In the genomic region with DNA sequence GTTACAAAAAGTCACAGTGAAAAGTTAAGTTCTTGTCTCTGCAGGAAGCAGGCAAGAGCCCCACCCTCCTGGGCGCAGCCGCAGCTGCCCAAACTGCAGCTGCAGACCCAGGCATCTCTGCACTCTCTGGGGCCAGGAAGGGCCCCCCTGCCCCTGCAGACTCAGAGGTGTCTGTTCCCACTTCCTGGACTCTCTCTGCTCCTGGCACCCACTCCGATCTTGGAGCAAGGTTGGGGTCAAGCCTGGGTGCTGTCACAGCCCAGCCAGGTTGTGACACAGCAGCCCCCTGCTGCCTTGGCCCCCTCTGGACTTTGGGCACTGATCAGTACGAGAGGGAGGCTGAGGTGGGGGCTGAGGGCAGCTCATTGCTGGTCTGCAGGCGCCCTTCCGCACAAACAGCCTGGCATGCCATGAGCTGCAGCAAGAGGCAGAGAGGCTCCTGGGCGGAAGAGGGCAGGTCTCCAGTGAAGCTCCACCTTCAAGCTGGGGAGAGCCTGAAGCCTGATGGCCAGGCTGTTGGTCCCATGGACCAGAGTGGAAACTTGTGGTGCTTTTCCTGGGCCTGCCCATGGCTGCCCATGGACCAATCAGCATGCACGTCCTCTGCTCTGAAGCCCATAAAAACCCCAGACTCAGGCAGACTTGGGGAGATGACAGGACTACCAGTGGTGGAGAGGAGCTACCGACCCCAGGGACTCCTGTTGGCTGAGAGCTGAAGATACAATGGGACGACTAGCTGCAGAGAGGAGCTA, we compare ENCODE assay signal across 1 cellular context.
TF ChIP-seq lines count a peak whose summit lies in the region.

No MANE protein-coding gene starts in this region.

TF ChIP-seq in HepG2, 621 proteins besides CTCF, POLR2A, EP300 and RAD21 (continued from another document and continues in another):
- TF ChIP-seq, protein P1, sequence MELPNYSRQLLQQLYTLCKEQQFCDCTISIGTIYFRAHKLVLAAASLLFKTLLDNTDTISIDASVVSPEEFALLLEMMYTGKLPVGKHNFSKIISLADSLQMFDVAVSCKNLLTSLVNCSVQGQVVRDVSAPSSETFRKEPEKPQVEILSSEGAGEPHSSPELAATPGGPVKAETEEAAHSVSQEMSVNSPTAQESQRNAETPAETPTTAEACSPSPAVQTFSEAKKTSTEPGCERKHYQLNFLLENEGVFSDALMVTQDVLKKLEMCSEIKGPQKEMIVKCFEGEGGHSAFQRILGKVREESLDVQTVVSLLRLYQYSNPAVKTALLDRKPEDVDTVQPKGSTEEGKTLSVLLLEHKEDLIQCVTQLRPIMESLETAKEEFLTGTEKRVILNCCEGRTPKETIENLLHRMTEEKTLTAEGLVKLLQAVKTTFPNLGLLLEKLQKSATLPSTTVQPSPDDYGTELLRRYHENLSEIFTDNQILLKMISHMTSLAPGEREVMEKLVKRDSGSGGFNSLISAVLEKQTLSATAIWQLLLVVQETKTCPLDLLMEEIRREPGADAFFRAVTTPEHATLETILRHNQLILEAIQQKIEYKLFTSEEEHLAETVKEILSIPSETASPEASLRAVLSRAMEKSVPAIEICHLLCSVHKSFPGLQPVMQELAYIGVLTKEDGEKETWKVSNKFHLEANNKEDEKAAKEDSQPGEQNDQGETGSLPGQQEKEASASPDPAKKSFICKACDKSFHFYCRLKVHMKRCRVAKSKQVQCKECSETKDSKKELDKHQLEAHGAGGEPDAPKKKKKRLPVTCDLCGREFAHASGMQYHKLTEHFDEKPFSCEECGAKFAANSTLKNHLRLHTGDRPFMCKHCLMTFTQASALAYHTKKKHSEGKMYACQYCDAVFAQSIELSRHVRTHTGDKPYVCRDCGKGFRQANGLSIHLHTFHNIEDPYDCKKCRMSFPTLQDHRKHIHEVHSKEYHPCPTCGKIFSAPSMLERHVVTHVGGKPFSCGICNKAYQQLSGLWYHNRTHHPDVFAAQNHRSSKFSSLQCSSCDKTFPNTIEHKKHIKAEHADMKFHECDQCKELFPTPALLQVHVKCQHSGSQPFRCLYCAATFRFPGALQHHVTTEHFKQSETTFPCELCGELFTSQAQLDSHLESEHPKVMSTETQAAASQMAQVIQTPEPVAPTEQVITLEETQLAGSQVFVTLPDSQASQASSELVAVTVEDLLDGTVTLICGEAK (IDR thresholded peaks at IDR 0.05) = no peak
- TF ChIP-seq, protein P1 (CRISPR knock-in tag; IDR thresholded peaks at IDR 0.05) = peak; percentile 65
- TF ChIP-seq ZSCAN31 (CRISPR knock-in tag; IDR thresholded peaks at IDR 0.05; ENCODE audit: low read depth) (0 out of 2 replicates have a peak, but pooled peaks have one; percentile 41), CREB1 (IDR thresholded peaks at IDR 0.05) (no peak), CREB1 (CRISPR knock-in tag; IDR thresholded peaks at IDR 0.05) (no peak), MAF1 (CRISPR knock-in tag; IDR thresholded peaks at IDR 0.05; ENCODE audit: borderline replicate concordance) (no peak), XBP1 (CRISPR knock-in tag; IDR thresholded peaks at IDR 0.05) (no peak), SRSF1 (optimal IDR thresholded peaks at IDR 0.05; ENCODE audit: low read depth, low read length) (no peak), ZNF34 (CRISPR knock-in tag; IDR thresholded peaks at IDR 0.05; ENCODE audit: borderline replicate concordance) (no peak), ZKSCAN8 (CRISPR knock-in tag; IDR thresholded peaks at IDR 0.05; ENCODE audit: borderline replicate concordance) (peak; percentile 39; the same call in 1 of the 2 replicates), SMAD9 (CRISPR knock-in tag; IDR thresholded peaks at IDR 0.05) (no peak), SRSF4 (IDR thresholded peaks at IDR 0.05; ENCODE audit: low read depth, low read length, poor library complexity, severe bottlenecking) (no peak), GATA4 (IDR thresholded peaks at IDR 0.05; ENCODE audit: borderline replicate concordance, low read depth) (no peak), CBX2 (IDR thresholded peaks at IDR 0.05; ENCODE audit: low read depth, low read length) (no peak), CBX2 (CRISPR knock-in tag; IDR thresholded peaks at IDR 0.05; ENCODE audit: low read depth) (no peak), GTF3A (CRISPR knock-in tag; conservative IDR thresholded peaks at IDR 0.05) (0 out of 2 replicates have a peak, but pooled peaks have one; percentile 43), MIER2 (CRISPR knock-in tag; IDR thresholded peaks at IDR 0.05) (peak; percentile 42; the same call in 1 of the 2 replicates), ZFP62 (CRISPR knock-in tag; IDR thresholded peaks at IDR 0.05) (no peak), KLF6 (CRISPR knock-in tag; IDR thresholded peaks at IDR 0.05) (no peak), NR2F6 (IDR thresholded peaks at IDR 0.05) (peak; percentile 65), NR2F6 (CRISPR knock-in tag; IDR thresholded peaks at IDR 0.05) (peak; percentile 74), WIZ (CRISPR knock-in tag; IDR thresholded peaks at IDR 0.05) (no peak), PCBP2 (optimal IDR thresholded peaks at IDR 0.05; ENCODE audit: low read depth, low read length, poor library complexity, severe bottlenecking) (no peak), ARNTL (CRISPR knock-in tag; IDR thresholded peaks at IDR 0.05) (no peak), ESRRA (CRISPR knock-in tag; IDR thresholded peaks at IDR 0.05; ENCODE audit: low read depth) (no peak; the same call in 1 of the 2 replicates)
- TF ChIP-seq, protein P2, sequence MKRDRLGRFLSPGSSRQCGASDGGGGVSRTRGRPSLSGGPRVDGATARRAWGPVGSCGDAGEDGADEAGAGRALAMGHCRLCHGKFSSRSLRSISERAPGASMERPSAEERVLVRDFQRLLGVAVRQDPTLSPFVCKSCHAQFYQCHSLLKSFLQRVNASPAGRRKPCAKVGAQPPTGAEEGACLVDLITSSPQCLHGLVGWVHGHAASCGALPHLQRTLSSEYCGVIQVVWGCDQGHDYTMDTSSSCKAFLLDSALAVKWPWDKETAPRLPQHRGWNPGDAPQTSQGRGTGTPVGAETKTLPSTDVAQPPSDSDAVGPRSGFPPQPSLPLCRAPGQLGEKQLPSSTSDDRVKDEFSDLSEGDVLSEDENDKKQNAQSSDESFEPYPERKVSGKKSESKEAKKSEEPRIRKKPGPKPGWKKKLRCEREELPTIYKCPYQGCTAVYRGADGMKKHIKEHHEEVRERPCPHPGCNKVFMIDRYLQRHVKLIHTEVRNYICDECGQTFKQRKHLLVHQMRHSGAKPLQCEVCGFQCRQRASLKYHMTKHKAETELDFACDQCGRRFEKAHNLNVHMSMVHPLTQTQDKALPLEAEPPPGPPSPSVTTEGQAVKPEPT (CRISPR knock-in tag; IDR thresholded peaks at IDR 0.05; ENCODE audit: low read depth) = 0 out of 2 replicates have a peak, but pooled peaks have one; percentile 65
- TF ChIP-seq, protein P3, sequence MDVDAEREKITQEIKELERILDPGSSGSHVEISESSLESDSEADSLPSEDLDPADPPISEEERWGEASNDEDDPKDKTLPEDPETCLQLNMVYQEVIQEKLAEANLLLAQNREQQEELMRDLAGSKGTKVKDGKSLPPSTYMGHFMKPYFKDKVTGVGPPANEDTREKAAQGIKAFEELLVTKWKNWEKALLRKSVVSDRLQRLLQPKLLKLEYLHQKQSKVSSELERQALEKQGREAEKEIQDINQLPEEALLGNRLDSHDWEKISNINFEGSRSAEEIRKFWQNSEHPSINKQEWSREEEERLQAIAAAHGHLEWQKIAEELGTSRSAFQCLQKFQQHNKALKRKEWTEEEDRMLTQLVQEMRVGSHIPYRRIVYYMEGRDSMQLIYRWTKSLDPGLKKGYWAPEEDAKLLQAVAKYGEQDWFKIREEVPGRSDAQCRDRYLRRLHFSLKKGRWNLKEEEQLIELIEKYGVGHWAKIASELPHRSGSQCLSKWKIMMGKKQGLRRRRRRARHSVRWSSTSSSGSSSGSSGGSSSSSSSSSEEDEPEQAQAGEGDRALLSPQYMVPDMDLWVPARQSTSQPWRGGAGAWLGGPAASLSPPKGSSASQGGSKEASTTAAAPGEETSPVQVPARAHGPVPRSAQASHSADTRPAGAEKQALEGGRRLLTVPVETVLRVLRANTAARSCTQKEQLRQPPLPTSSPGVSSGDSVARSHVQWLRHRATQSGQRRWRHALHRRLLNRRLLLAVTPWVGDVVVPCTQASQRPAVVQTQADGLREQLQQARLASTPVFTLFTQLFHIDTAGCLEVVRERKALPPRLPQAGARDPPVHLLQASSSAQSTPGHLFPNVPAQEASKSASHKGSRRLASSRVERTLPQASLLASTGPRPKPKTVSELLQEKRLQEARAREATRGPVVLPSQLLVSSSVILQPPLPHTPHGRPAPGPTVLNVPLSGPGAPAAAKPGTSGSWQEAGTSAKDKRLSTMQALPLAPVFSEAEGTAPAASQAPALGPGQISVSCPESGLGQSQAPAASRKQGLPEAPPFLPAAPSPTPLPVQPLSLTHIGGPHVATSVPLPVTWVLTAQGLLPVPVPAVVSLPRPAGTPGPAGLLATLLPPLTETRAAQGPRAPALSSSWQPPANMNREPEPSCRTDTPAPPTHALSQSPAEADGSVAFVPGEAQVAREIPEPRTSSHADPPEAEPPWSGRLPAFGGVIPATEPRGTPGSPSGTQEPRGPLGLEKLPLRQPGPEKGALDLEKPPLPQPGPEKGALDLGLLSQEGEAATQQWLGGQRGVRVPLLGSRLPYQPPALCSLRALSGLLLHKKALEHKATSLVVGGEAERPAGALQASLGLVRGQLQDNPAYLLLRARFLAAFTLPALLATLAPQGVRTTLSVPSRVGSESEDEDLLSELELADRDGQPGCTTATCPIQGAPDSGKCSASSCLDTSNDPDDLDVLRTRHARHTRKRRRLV (CRISPR knock-in tag; IDR thresholded peaks at IDR 0.05) = no peak
- TF ChIP-seq, protein P4, sequence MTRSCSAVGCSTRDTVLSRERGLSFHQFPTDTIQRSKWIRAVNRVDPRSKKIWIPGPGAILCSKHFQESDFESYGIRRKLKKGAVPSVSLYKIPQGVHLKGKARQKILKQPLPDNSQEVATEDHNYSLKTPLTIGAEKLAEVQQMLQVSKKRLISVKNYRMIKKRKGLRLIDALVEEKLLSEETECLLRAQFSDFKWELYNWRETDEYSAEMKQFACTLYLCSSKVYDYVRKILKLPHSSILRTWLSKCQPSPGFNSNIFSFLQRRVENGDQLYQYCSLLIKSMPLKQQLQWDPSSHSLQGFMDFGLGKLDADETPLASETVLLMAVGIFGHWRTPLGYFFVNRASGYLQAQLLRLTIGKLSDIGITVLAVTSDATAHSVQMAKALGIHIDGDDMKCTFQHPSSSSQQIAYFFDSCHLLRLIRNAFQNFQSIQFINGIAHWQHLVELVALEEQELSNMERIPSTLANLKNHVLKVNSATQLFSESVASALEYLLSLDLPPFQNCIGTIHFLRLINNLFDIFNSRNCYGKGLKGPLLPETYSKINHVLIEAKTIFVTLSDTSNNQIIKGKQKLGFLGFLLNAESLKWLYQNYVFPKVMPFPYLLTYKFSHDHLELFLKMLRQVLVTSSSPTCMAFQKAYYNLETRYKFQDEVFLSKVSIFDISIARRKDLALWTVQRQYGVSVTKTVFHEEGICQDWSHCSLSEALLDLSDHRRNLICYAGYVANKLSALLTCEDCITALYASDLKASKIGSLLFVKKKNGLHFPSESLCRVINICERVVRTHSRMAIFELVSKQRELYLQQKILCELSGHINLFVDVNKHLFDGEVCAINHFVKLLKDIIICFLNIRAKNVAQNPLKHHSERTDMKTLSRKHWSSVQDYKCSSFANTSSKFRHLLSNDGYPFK (CRISPR knock-in tag; IDR thresholded peaks at IDR 0.05; ENCODE audit: borderline replicate concordance) = peak; percentile 81; the same call in 1 of the 2 replicates
- TF ChIP-seq, protein P5, sequence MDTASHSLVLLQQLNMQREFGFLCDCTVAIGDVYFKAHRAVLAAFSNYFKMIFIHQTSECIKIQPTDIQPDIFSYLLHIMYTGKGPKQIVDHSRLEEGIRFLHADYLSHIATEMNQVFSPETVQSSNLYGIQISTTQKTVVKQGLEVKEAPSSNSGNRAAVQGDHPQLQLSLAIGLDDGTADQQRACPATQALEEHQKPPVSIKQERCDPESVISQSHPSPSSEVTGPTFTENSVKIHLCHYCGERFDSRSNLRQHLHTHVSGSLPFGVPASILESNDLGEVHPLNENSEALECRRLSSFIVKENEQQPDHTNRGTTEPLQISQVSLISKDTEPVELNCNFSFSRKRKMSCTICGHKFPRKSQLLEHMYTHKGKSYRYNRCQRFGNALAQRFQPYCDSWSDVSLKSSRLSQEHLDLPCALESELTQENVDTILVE (CRISPR knock-in tag; IDR thresholded peaks at IDR 0.05) = peak; percentile 44; the same call in 1 of the 2 replicates
- TF ChIP-seq, protein P6, sequence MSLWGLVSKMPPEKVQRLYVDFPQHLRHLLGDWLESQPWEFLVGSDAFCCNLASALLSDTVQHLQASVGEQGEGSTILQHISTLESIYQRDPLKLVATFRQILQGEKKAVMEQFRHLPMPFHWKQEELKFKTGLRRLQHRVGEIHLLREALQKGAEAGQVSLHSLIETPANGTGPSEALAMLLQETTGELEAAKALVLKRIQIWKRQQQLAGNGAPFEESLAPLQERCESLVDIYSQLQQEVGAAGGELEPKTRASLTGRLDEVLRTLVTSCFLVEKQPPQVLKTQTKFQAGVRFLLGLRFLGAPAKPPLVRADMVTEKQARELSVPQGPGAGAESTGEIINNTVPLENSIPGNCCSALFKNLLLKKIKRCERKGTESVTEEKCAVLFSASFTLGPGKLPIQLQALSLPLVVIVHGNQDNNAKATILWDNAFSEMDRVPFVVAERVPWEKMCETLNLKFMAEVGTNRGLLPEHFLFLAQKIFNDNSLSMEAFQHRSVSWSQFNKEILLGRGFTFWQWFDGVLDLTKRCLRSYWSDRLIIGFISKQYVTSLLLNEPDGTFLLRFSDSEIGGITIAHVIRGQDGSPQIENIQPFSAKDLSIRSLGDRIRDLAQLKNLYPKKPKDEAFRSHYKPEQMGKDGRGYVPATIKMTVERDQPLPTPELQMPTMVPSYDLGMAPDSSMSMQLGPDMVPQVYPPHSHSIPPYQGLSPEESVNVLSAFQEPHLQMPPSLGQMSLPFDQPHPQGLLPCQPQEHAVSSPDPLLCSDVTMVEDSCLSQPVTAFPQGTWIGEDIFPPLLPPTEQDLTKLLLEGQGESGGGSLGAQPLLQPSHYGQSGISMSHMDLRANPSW (CRISPR knock-in tag; IDR thresholded peaks at IDR 0.05; ENCODE audit: borderline replicate concordance) = no peak; the same call in 1 of the 2 replicates
